ENCODE assay signal across 8 cellular contexts in the genomic region with DNA sequence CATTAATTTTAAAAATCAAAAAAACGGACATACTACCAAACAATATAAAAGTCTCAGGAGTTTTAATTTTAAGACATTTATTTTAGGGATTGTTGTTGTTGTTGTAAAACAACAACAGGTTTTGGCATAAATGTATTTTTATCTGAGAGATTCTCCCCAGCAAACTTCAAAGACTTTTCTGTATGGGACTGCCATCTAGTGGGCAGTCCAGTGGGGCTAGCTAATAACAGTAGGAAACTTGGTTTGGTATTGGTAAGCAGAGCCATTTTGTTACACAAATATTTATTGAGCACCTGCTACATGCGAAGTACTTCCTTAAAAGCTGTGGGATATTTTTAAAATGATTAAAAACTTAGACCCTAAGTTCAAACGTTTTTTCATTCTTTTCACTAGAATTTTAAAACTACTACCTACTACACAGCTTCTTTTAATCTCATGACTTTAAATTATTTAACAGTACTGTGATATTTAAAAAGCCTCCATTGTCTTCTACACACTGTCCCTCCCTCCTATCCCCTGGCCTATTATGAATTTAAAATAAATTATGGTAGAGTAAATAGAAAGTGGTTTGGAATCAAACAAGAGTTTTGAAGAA.
DNase-seq lines count a peak whose midpoint lies in the region; ATAC-seq and TF ChIP-seq lines count a peak whose summit lies in the region.

No MANE protein-coding gene starts in this region.

- H3K27ac Mint-ChIP-seq in natural killer cell = no peak overlapping the region

- H3K4me3 Mint-ChIP-seq in natural killer cell = no peak overlapping the region

- DNase-seq in GM03348 (ENCODE audit: low spot score) = peak; percentile 70
- peak; percentile 8 for DNase-seq in RPMI8226
- DNase-seq in fibroblast of the aortic adventitia (ENCODE audit: low read depth) = peak; percentile 53
- no peak for DNase-seq in sciatic nerve (ENCODE audit: low spot score)
- DNase-seq in KG1 (lab: John Stamatoyannopoulos, UW) = no peak
- no peak for DNase-seq in natural killer cell
- no peak for DNase-seq in activated CD4-positive, alpha-beta T cell treated with anti-CD3 and anti-CD28 coated beads for 4 hours

- no peak overlapping the region for H3K4me3 ChIP-seq in fibroblast of the aortic adventitia (ENCODE audit: low read depth, low read length)

- H3K36me3 Mint-ChIP-seq in natural killer cell = no peaks in the 10 kb centered on the region

- ATAC-seq in HG02938 (IDR thresholded peaks at IDR 0.05; ENCODE audit: unreplicated experiment) (peak; percentile 70), sciatic nerve (peak; percentile 58), natural killer cell (no peak)

- peak; percentile 88 for TF ChIP-seq CTCF in fibroblast of the aortic adventitia (IDR thresholded peaks at IDR 0.05; ENCODE audit: insufficient read depth, low read length)
- TF ChIP-seq CTCF in natural killer cell (IDR thresholded peaks at IDR 0.05) = no peak

- H3K9me3 Mint-ChIP-seq in natural killer cell = peaks cover 2 to 5% of the 10 kb centered on the region in 2 donors

- intact Hi-C loops in sciatic nerve (cut with DNase I) (no loop called here), natural killer cell (cut with micrococcal nuclease) (no loop called here)

- no peaks in the 10 kb centered on the region for H3K27me3 Mint-ChIP-seq in natural killer cell (ENCODE audit: low read depth in 2 of 2)

- no peaks in the 10 kb centered on the region for H3K4me1 Mint-ChIP-seq in natural killer cell

Comparison
In these comparisons a context has a peak if more than half of its experiments do, and no peak if none do; other contexts are left out.
1. DNase-seq: peak in GM03348 (single experiment), RPMI8226 (single experiment) and fibroblast of the aortic adventitia (single experiment); none in sciatic nerve (single experiment), KG1 (single experiment), natural killer cell (single experiment) and activated CD4-positive, alpha-beta T cell treated with anti-CD3 and anti-CD28 coated beads for 4 hours (0 of 2).
2. ATAC-seq: peak in HG02938 (single experiment) and sciatic nerve (single experiment); none in natural killer cell (0 of 3).